In genomic region chr18:50218432-50219197, GRCh38 we compare ENCODE assay signal across 9 cellular contexts. TPM values are rescaled to one million over a fixed set of nuclear protein-coding genes. Genes with fewer than 3 reads are reported as not detected.
A peak's percentile ranks its signal among the peaks of the same experiment; 100 is the strongest.
DNase-seq lines count a peak whose midpoint lies in the region; ATAC-seq, FAIRE-seq and TF ChIP-seq lines count a peak whose summit lies in the region.
"Had no signal": no experiment of that assay in that cellular context is flagged by ENCODE, and none has a peak within 500 bp of the region (broad histone marks: within the 10 kb centered on the region; RNA-seq: fewer than 3 reads in every experiment).

No MANE protein-coding gene starts in this region.

- peak; percentile 43 to 44; a peak in 4 of 5 replicates for TF ChIP-seq RAD21 in A549 (conservative IDR thresholded peaks at IDR 0.05 in 1 of 2, IDR thresholded peaks at IDR 0.05 in 1 of 2)

- no peaks in the 10 kb centered on the region for H3K9me3 ChIP-seq in A549

- ATAC-seq in A549 (peak; percentile 81 to 87; a peak in 5 of 6 replicates), HG02763 (IDR thresholded peaks at IDR 0.05; ENCODE audit: unreplicated experiment) (no peak), GM18858 (IDR thresholded peaks at IDR 0.05; ENCODE audit: unreplicated experiment) (no peak)

- peak; percentile 50 for TF ChIP-seq CTCF in A549 (IDR thresholded peaks at IDR 0.05)
- peak; percentile 36 for TF ChIP-seq CTCF in HL-60 (IDR thresholded peaks at IDR 0.05; ENCODE audit: insufficient read depth, low read length)

- H3K4me3 ChIP-seq in A549 (no peak overlapping the region), HL-60 (replicated peaks; ENCODE audit: insufficient read depth, low read length) (no peak overlapping the region)
- H3K4me3 ChIP-seq: dorsolateral prefrontal cortex had no signal

- WGBS in A549 (ENCODE audit: missing lambda C conversion rate): 19% methylated on average over 5 of the region's 7 CpGs

- TF ChIP-seq POLR2A in A549 (IDR thresholded peaks at IDR 0.05; ENCODE audit: low read length) (no peak), GM12891 (IDR thresholded peaks at IDR 0.05; ENCODE audit: low read depth, low read length) (no peak)

- H3K27ac ChIP-seq in A549 (no peak overlapping the region), HL-60 (replicated peaks) (no peak overlapping the region)
- H3K27ac ChIP-seq: dorsolateral prefrontal cortex had no signal

- CTCF ChIA-PET in A549 (lab: Yijun Ruan, JAX): interaction anchor here (0.9 to 6.4 kb wide), 25 partner anchors 8 to 210 kb away, joined by 3 to 69 read pairs (median 5); partner anchors contain the start of genes CFAP53, MYO5B and SKA1

- POLR2A ChIA-PET in A549 (lab: Yijun Ruan, JAX): no interaction called here

- no peaks in the 10 kb centered on the region for H3K4me1 ChIP-seq in A549

- no peak overlapping the region for H3K4me2 ChIP-seq in A549

- DNase-seq in A549 (ENCODE audit: low read depth in 1 of 2, low spot score in 1 of 2) (peak in 1 of 2 experiments; percentile 40), GM12891 (ENCODE audit: insufficient read length, low spot score) (no peak), HL-60 (ENCODE audit: low read depth in 1 of 2, low spot score in 1 of 2) (peak in 1 of 2 experiments; percentile 37), fibroblast of peridontal ligament (ENCODE audit: extremely low read depth) (peak; percentile 4)
- peak; percentile 16 for DNase-seq in activated CD4-positive, alpha-beta T cell treated with anti-CD3 and anti-CD28 coated beads for 1 hour
- DNase-seq in stimulated activated CD8-positive, alpha-beta memory T cell treated with anti-CD3 and anti-CD28 coated beads, Interleukin-12 subunit alpha, Interleukin-12 subunit beta, amount 100 ng/mL, for 1 hour (ENCODE audit: low read depth): peak; percentile 15

- peaks cover 6% of the 10 kb centered on the region for H3K27me3 ChIP-seq in HL-60 (ENCODE audit: insufficient read depth, poor library complexity, severe bottlenecking)

- TF ChIP-seq EP300 in A549 (IDR thresholded peaks at IDR 0.05): no peak

- FAIRE-seq in A549 (lab: Jason Lieb, UNC): no peak
- peak; percentile 75 for FAIRE-seq in GM12891 (lab: Jason Lieb, UNC)

TF ChIP-seq in A549, 52 proteins besides CTCF, POLR2A, EP300 and RAD21:
- TF ChIP-seq SMC3 (IDR thresholded peaks at IDR 0.05) (peak; percentile 52), NFE2L2 (conservative IDR thresholded peaks at IDR 0.05; ENCODE audit: low read length) (no peak)
TF ChIP-seq in A549: peak in this region for 1.

TF ChIP-seq in GM12891, 5 proteins besides CTCF, POLR2A, EP300 and RAD21:
- no peak for TF ChIP-seq POU2F2 (IDR thresholded peaks at IDR 0.05; ENCODE audit: low read depth, low read length)
- no peak for TF ChIP-seq TAF1 (IDR thresholded peaks at IDR 0.05; ENCODE audit: low read depth, low read length)
- no peak for TF ChIP-seq SPI1 (IDR thresholded peaks at IDR 0.05; ENCODE audit: low read depth, low read length)
- TF ChIP-seq POLR2AphosphoS5 (IDR thresholded peaks at IDR 0.05; ENCODE audit: low read depth, low read length): no peak
- TF ChIP-seq PAX5 (IDR thresholded peaks at IDR 0.05; ENCODE audit: insufficient read depth, low read length, severe bottlenecking): no peak
TF ChIP-seq in GM12891: peak in this region for 0.

RNA-seq across cellular contexts. Expression of gene MYO5B, which starts 23.7 kb away (rescaled TPM):
- polyA plus RNA-seq in A549 (2011; rRNA removed): 18.4 and 20.8 TPM in 2 replicates
- 13.4 and 13.6 TPM in 2 replicates for polyA plus RNA-seq in A549 (2012; cell fraction: cytosol; rRNA removed)
- 7.5 and 7.8 TPM in 2 replicates for polyA plus RNA-seq in A549 (2012; cell fraction: nucleus; rRNA removed)
- polyA plus RNA-seq in A549 (2017; fragmentation: RNase III; extraction: RNeasy Plus Mini Kit Qiagen cat#74134 plus additional on column Dnase treatment): 6.4 to 9.4 TPM (median 6.9 TPM) in 3 replicates
- polyA minus RNA-seq in A549 (2011; rRNA and poly(A)+ RNA removed): 19.6 and 23.0 TPM in 2 replicates
- 0.08 TPM for polyA plus RNA-seq in GM12891 (2012; ENCODE audit: low read depth, missing spikeins)

RNA-seq across cellular contexts. Expression of gene CFAP53, which starts 47.7 kb away (rescaled TPM):
- polyA plus RNA-seq in A549 (2011; rRNA removed) (0.38 and 0.66 TPM in 2 replicates), A549 (2017; fragmentation: RNase III; extraction: RNeasy Plus Mini Kit Qiagen cat#74134 plus additional on column Dnase treatment) (0.45 to 0.55 TPM (median 0.54 TPM) in 3 replicates)
- polyA plus RNA-seq in A549 (2012; cell fraction: cytosol; rRNA removed): 0.18 and 0.21 TPM in 2 replicates
- 0.05 and 0.06 TPM in 2 replicates for polyA plus RNA-seq in A549 (2012; cell fraction: nucleus; rRNA removed)
- polyA minus RNA-seq in A549 (2011; rRNA and poly(A)+ RNA removed): 0.12 and 0.19 TPM in 2 replicates
- polyA plus RNA-seq in GM12891 (2012; ENCODE audit: low read depth, missing spikeins): 0.22 TPM

Comparison
In these comparisons a context has a peak if more than half of its experiments do, and no peak if none do; other contexts are left out.
1. ATAC-seq: peak in A549 (2 of 2); none in HG02763 (single experiment) and GM18858 (single experiment).